Comparison of ENCODE assay signal across 30 cellular contexts in the genomic region with DNA sequence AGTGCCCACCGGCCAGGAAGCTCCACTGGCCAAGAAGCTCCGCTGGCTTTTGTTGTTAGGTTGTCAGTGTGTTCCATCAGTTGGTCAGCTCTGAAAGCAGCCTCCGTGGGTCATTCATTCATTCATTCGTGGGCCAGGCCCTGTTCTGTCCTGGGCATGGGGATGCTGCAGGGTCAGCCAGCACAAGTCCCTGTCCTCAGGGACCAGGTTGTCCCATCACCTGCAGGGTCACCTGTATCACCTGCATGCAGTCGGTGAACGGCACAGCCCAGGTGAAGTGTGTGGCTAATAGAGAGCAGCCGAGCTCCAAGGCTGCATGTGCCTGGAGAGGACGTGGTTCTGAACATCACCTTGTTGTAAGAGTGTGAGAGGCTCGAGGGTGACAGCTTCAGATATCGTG.
"Had no signal": no experiment of that assay in that cellular context is flagged by ENCODE, and none has a peak within 500 bp of the region (broad histone marks: within the 10 kb centered on the region; RNA-seq: fewer than 3 reads in every experiment).

No MANE protein-coding gene starts in this region.

- FAIRE-seq: endometrium, small intestine had no signal

- H3K4me1 Mint-ChIP-seq: immature natural killer cell; stimulated activated naive B cell treated with anti-CD40 and anti-IgM and Interleukin-4, amounts not matched to agents 10 μg/mL and 1 μg/mL and 100 μg/mL, for 72 hours had no signal

- H3K9me3 Mint-ChIP-seq: effector memory CD8-positive, alpha-beta T cell; mesothelial cell of epicardium; nephron; stimulated activated naive CD8-positive, alpha-beta T cell treated with anti-CD3 and anti-CD28 coated beads, Interleukin-15, Interleukin-2, amounts not matched to agents 100 ng/mL and 50 ng/mL, for 24 hours had no signal

- DNase-seq: cortex of kidney; effector memory CD8-positive, alpha-beta T cell; erythroblast; esophagus squamous epithelium; foreskin melanocyte; glutamatergic neuron; immature natural killer cell; islet precursor cell; kidney glomerular epithelial cell; left colon; left ventricle myocardium inferior; mesenchymal stem cell; mucosa of descending colon; naive B cell; occipital lobe; ovary; retina; small intestine; stimulated activated CD4-positive, alpha-beta T cell treated with anti-CD3 and anti-CD28 coated beads, Interleukin-15, amount 100 ng/mL, for 24 hours; stimulated activated CD4-positive, alpha-beta T cell treated with anti-CD3 and anti-CD28 coated beads, Interleukin-2, amount 100 ng/mL, for 48 hours; stimulated activated naive B cell treated with anti-CD40 and anti-IgM and Interleukin-4, amounts not matched to agents 10 μg/mL and 1 μg/mL and 100 μg/mL, for 72 hours; uterus had no signal

- H3K27ac ChIP-seq: esophagus squamous epithelium, left ventricle myocardium inferior, ovary, right lobe of liver, thoracic aorta, tibial nerve, upper lobe of left lung, uterus had no signal

- H3K27me3 Mint-ChIP-seq: naive B cell; stimulated activated naive B cell treated with anti-CD40 and anti-IgM and Interleukin-4, amounts not matched to agents 10 μg/mL and 1 μg/mL and 100 μg/mL, for 72 hours; stimulated activated naive CD8-positive, alpha-beta T cell treated with anti-CD3 and anti-CD28 coated beads, Interleukin-15, Interleukin-2, amounts not matched to agents 100 ng/mL and 50 ng/mL, for 24 hours had no signal

- ATAC-seq: effector memory CD8-positive, alpha-beta T cell; left colon; mucosa of descending colon; stimulated activated naive B cell treated with anti-CD40 and anti-IgM and Interleukin-4, amounts not matched to agents 10 μg/mL and 1 μg/mL and 100 μg/mL, for 72 hours had no signal

- H3K27me3 ChIP-seq: ovary, right lobe of liver, tibial nerve, upper lobe of left lung, uterus had no signal

- H3K36me3 ChIP-seq: esophagus squamous epithelium, left ventricle myocardium inferior, ovary, right lobe of liver, thoracic aorta, tibial nerve, upper lobe of left lung, uterus had no signal

- H3K9me3 ChIP-seq: esophagus squamous epithelium, left ventricle myocardium inferior, mucosa of descending colon, ovary, right lobe of liver, thoracic aorta, tibial nerve, upper lobe of left lung, uterus had no signal

- H3K27ac Mint-ChIP-seq: effector memory CD8-positive, alpha-beta T cell; immature natural killer cell; mesothelial cell of epicardium; nephron; stimulated activated naive B cell treated with anti-CD40 and anti-IgM and Interleukin-4, amounts not matched to agents 10 μg/mL and 1 μg/mL and 100 μg/mL, for 72 hours; stimulated activated naive CD8-positive, alpha-beta T cell treated with anti-CD3 and anti-CD28 coated beads, Interleukin-15, Interleukin-2, amounts not matched to agents 100 ng/mL and 50 ng/mL, for 24 hours had no signal

- H3K4me3 ChIP-seq: esophagus squamous epithelium, left ventricle myocardium inferior, mucosa of descending colon, ovary, right lobe of liver, thoracic aorta, tibial nerve, upper lobe of left lung, uterus had no signal

- H3K36me3 Mint-ChIP-seq: immature natural killer cell; mesothelial cell of epicardium; naive B cell; stimulated activated naive B cell treated with anti-CD40 and anti-IgM and Interleukin-4, amounts not matched to agents 10 μg/mL and 1 μg/mL and 100 μg/mL, for 72 hours had no signal

- H3K4me1 ChIP-seq: esophagus squamous epithelium, right lobe of liver, tibial nerve, upper lobe of left lung, uterus had no signal

- H3K4me3 Mint-ChIP-seq: effector memory CD8-positive, alpha-beta T cell; immature natural killer cell; mesothelial cell of epicardium; naive B cell; nephron; stimulated activated naive B cell treated with anti-CD40 and anti-IgM and Interleukin-4, amounts not matched to agents 10 μg/mL and 1 μg/mL and 100 μg/mL, for 72 hours; stimulated activated naive CD8-positive, alpha-beta T cell treated with anti-CD3 and anti-CD28 coated beads, Interleukin-15, Interleukin-2, amounts not matched to agents 100 ng/mL and 50 ng/mL, for 24 hours had no signal
